In the genomic region with DNA sequence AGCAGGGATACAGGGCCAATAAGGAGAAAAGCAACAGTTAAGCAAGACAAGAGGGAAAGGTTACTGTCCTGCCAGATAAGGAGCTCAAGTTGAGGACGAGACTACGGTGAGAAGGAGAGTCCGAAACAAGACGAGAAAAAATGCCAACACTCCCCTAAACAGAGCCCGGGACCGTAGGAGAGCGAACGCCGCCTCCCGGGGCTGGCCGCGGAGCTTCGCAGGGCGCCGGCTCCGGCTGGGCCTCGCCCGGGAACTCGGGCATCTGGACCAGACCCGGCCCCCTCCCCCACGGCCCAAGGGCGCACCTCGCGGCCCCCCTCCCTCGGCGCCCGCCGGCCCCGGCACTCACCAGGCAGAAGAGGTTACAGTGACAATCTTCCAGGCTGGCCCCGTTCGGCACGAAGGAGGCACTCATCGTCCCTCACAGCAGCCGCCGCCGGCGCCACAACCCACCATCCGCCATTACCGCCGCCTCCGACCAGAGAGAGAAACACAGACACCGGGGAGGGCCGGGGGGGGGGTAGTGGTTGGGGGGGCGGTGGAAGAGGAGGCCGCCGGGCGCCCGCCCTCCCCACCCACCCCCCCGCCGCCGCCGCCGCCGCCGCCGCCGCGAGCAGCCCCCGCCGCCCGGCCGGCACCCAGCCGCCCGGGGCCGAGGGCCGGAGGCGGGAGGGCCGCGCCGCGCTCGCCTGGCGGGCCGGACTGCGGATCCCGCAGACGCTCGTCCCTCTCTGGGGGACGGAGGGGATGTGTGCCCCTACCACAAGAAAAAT, we compare ENCODE assay signal across 8 cellular contexts. TPM values are rescaled to one million over a fixed set of nuclear protein-coding genes. Genes with fewer than 3 reads are reported as not detected.
DNase-seq lines count a peak whose midpoint lies in the region; ATAC-seq and TF ChIP-seq lines count a peak whose summit lies in the region.

A gene with protein sequence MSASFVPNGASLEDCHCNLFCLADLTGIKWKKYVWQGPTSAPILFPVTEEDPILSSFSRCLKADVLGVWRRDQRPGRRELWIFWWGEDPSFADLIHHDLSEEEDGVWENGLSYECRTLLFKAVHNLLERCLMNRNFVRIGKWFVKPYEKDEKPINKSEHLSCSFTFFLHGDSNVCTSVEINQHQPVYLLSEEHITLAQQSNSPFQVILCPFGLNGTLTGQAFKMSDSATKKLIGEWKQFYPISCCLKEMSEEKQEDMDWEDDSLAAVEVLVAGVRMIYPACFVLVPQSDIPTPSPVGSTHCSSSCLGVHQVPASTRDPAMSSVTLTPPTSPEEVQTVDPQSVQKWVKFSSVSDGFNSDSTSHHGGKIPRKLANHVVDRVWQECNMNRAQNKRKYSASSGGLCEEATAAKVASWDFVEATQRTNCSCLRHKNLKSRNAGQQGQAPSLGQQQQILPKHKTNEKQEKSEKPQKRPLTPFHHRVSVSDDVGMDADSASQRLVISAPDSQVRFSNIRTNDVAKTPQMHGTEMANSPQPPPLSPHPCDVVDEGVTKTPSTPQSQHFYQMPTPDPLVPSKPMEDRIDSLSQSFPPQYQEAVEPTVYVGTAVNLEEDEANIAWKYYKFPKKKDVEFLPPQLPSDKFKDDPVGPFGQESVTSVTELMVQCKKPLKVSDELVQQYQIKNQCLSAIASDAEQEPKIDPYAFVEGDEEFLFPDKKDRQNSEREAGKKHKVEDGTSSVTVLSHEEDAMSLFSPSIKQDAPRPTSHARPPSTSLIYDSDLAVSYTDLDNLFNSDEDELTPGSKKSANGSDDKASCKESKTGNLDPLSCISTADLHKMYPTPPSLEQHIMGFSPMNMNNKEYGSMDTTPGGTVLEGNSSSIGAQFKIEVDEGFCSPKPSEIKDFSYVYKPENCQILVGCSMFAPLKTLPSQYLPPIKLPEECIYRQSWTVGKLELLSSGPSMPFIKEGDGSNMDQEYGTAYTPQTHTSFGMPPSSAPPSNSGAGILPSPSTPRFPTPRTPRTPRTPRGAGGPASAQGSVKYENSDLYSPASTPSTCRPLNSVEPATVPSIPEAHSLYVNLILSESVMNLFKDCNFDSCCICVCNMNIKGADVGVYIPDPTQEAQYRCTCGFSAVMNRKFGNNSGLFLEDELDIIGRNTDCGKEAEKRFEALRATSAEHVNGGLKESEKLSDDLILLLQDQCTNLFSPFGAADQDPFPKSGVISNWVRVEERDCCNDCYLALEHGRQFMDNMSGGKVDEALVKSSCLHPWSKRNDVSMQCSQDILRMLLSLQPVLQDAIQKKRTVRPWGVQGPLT (N-terminal part only) (minus strand): TSS at position 488 of the 773 bp plus-strand sequence. CDS start 73 bp downstream, at position 415.

- H3K79me2 ChIP-seq in Karpas-422 (ENCODE audit: low read length), result peaks cover 55% of the 10 kb centered on the region

- peaks cover 42% of the 10 kb centered on the region for H3K4me1 Mint-ChIP-seq in WTC11

- no peaks in the 10 kb centered on the region for H3K9me2 ChIP-seq in Karpas-422 (replicated peaks; ENCODE audit: insufficient read depth, low read length)

- H3K9me3 ChIP-seq in Karpas-422 (ENCODE audit: low read length) (no peaks in the 10 kb centered on the region), breast epithelium (no peaks in the 10 kb centered on the region)

- H3K4me3 ChIP-seq in Karpas-422 (ENCODE audit: low read length) (peak within 1 kb of the TSS; percentile 95), breast epithelium (peak within 1 kb of the TSS; percentile 88 to 98 (median 91)), skin epidermis (peak within 1 kb of the TSS; percentile 74 to 99 (median 89))

- CTCF ChIA-PET in WTC11 (lab: Charles Lee), result interaction anchor here (0.6 to 3.5 kb wide), 9 partner anchors 12 to 429 kb away, joined by 3 to 54 read pairs (median 3); a partner anchor contains a TSS

- H3K27ac ChIP-seq in Karpas-422 (ENCODE audit: low read length) (peak within 1 kb of the TSS; percentile 83), breast epithelium (peak within 1 kb of the TSS; percentile 98 to 100), skin epidermis (peak within 1 kb of the TSS; percentile 73 to 100 (median 99))

- intact Hi-C loops in breast epithelium (cut with DNase I; ENCODE audit: low total_unique reads), result no loop called here

- H3K4me3 Mint-ChIP-seq in WTC11, result peak within 1 kb of the TSS; percentile 94

- H3K4me1 ChIP-seq in Karpas-422 (ENCODE audit: low read length) (peaks cover 33% of the 10 kb centered on the region), breast epithelium (peaks cover 0 to 19% of the 10 kb centered on the region in 2 donors)

- TF ChIP-seq POLR2A in GM19193 (IDR thresholded peaks at IDR 0.05; ENCODE audit: extremely low read depth, insufficient read depth, insufficient read length) (peak; percentile 19), breast epithelium (IDR thresholded peaks at IDR 0.05) (no peak)

- ATAC-seq in WTC11 (peak; percentile 18), GM21515 (IDR thresholded peaks at IDR 0.05; ENCODE audit: unreplicated experiment) (no peak)

- H2AFZ ChIP-seq in Karpas-422 (ENCODE audit: low read length), result peak within 1 kb of the TSS; percentile 85

- no peaks in the 10 kb centered on the region for H3K9me3 Mint-ChIP-seq in WTC11

- H4K20me1 ChIP-seq in Karpas-422 (ENCODE audit: insufficient read depth, low read depth, low read length), result peaks cover 33% of the 10 kb centered on the region

- peak within 1 kb of the TSS; percentile 89 for H3K4me2 ChIP-seq in Karpas-422 (ENCODE audit: low read depth, low read length, poor library complexity, severe bottlenecking)

- H3K36me3 Mint-ChIP-seq in WTC11, result peaks cover 21% of the 10 kb centered on the region

- TF ChIP-seq CTCF in WTC11 (IDR thresholded peaks at IDR 0.05) (no peak), breast epithelium (IDR thresholded peaks at IDR 0.05) (no peak)

- peak within 1 kb of the TSS; percentile 98 for H3K9ac ChIP-seq in Karpas-422 (ENCODE audit: low read length)

- H3K27me3 Mint-ChIP-seq in WTC11 (ENCODE audit: low read depth), result no peaks in the 10 kb centered on the region

- peak; percentile 84 for DNase-seq in AG08396 (ENCODE audit: low spot score)
- peak; percentile 69 for DNase-seq in Karpas-422
- peak; percentile 61 for DNase-seq in WTC11 (ENCODE audit: low spot score)
- DNase-seq in breast epithelium (ENCODE audit: low spot score in 2 of 2), result peak; percentile 50 to 57
- DNase-seq in iPS-NIHi7 (ENCODE audit: extremely low spot score), result peak; percentile 62

- POLR2A ChIA-PET in WTC11 (lab: Charles Lee), result interaction anchor here (1.1 kb wide), 1 partner anchor 202 kb away, joined by 9 read pairs; a partner anchor contains a TSS

- no peaks in the 10 kb centered on the region for H3K27me3 ChIP-seq in Karpas-422 (ENCODE audit: low read length)
- no peaks in the 10 kb centered on the region for H3K27me3 ChIP-seq in breast epithelium

- H3K36me3 ChIP-seq in Karpas-422 (ENCODE audit: insufficient read depth, low read length) (peaks cover 22% of the 10 kb centered on the region), breast epithelium (no peaks in the 10 kb centered on the region)

- H3K27ac Mint-ChIP-seq in WTC11, result peak within 1 kb of the TSS; percentile 98

TF ChIP-seq in WTC11, 78 proteins besides CTCF, POLR2A, EP300 and RAD21:
- TF ChIP-seq RORB (CRISPR knock-in tag; IDR thresholded peaks at IDR 0.05) (0 out of 2 replicates have a peak, but pooled peaks have one; percentile 24), CREB1 (CRISPR knock-in tag; IDR thresholded peaks at IDR 0.05) (no peak)

RNA-seq across cellular contexts. Expression of the gene that starts here (rescaled TPM):
- 40.9 and 90.3 TPM in 2 replicates for total RNA-seq in Karpas-422 (2014; rRNA removed; shearing (Covaris generic); ENCODE audit: low replicate concordance)
- 39.7 to 44.6 TPM (median 44.0 TPM) in 3 replicates for total RNA-seq in WTC11 (2021)
- total RNA-seq in breast epithelium, result 100 to 1,000 TPM in 1 of 3 donors, 10 to 100 TPM in 2; 73.4 to 136 (median 92.1) TPM
